9 cellular contexts compared by ENCODE assay signal in genomic region chr1:54275349-54275748, GRCh38.
DNase-seq lines count a peak whose midpoint lies in the region; ATAC-seq, FAIRE-seq and TF ChIP-seq lines count a peak whose summit lies in the region.
"Had no signal": no experiment of that assay in that cellular context is flagged by ENCODE, and none has a peak within 500 bp of the region (broad histone marks: within the 10 kb centered on the region; RNA-seq: fewer than 3 reads in every experiment).

No MANE protein-coding gene starts in this region.

- H3K27me3 ChIP-seq in keratinocyte (ENCODE audit: control insufficient read depth, extremely low read depth, insufficient read depth, low read length): no peaks in the 10 kb centered on the region
- no peaks in the 10 kb centered on the region for H3K27me3 ChIP-seq in spleen (replicated peaks in 1 of 7)
- no peaks in the 10 kb centered on the region for H3K27me3 ChIP-seq in BE2C

- H3K36me3 ChIP-seq in keratinocyte (ENCODE audit: control insufficient read depth in 2 of 2, extremely low read depth in 1 of 2, insufficient read depth in 2 of 2, low read length in 2 of 2): peaks cover 0 to 4% of the 10 kb centered on the region in 2 experiments
- peaks cover 0 to 12% (median 0%) of the 10 kb centered on the region in 6 donors for H3K36me3 ChIP-seq in spleen
- H3K36me3 ChIP-seq in BE2C: no peaks in the 10 kb centered on the region; the same call in none of the 2 replicates

- no peaks in the 10 kb centered on the region for H3K79me2 ChIP-seq in keratinocyte (ENCODE audit: control insufficient read depth, insufficient read depth, low read length)

- H3K9me3 Mint-ChIP-seq in HFFc6 (no peaks in the 10 kb centered on the region), brain (no peaks in the 10 kb centered on the region), T-cell (no peaks in the 10 kb centered on the region)

- peak; percentile 5 for FAIRE-seq in keratinocyte (lab: Jason Lieb, UNC)

- POLR2A ChIA-PET in HEK293T (lab: Yijun Ruan, JAX): no interaction called here
- POLR2A ChIA-PET in T-cell (lab: Charles Lee): no interaction called here

- CTCF ChIA-PET in HEK293T (lab: Yijun Ruan, JAX): interaction anchor here (0.7 to 2.6 kb wide), 3 partner anchors 11 to 359 kb away, joined by 3 to 9 read pairs (median 6); no protein-coding TSS in a partner anchor
- CTCF ChIA-PET in T-cell (lab: Charles Lee): no interaction called here

- dilution Hi-C loops in keratinocyte (cut with MboI; ENCODE audit: extremely low pct_ligation_motif_present, low sequenced_read_pairs): no loop called here

- no peak overlapping the region for H3K9ac ChIP-seq in keratinocyte (ENCODE audit: control insufficient read depth, extremely low read depth, insufficient read depth, low read length)

- H3K4me3 ChIP-seq in keratinocyte (ENCODE audit: control insufficient read depth in 2 of 3, extremely low read depth in 1 of 3, insufficient read depth in 2 of 3, low read depth in 1 of 3, low read length in 3 of 3) (no peak overlapping the region), spleen (no peak overlapping the region), BE2C (ENCODE audit: low read depth, low read length) (no peak overlapping the region)

- H3K27ac ChIP-seq in keratinocyte (ENCODE audit: control insufficient read depth, insufficient read depth, low read length) (no peak overlapping the region), spleen (peak overlapping the region; percentile 71 to 91 (median 84))

- peaks cover 3% of the 10 kb centered on the region for H3K9me1 ChIP-seq in keratinocyte (ENCODE audit: control insufficient read depth, extremely low read depth, insufficient read depth, low read length)

- WGBS in spleen, 5 donors: 61 to 87% (median 71%) methylated on average over 3 of the region's 3 CpGs

- peaks cover 74% of the 10 kb centered on the region for H3K4me1 Mint-ChIP-seq in HFFc6 (ENCODE audit: low read depth)
- H3K4me1 Mint-ChIP-seq in brain: peaks cover 74% of the 10 kb centered on the region
- H3K4me1 Mint-ChIP-seq in T-cell: peaks cover 48 to 54% (median 54%) of the 10 kb centered on the region in 3 donors

- no peak; the same call in 1 of the 2 replicates for TF ChIP-seq CTCF in HFFc6 (IDR thresholded peaks at IDR 0.05)
- TF ChIP-seq CTCF in brain (conservative IDR thresholded peaks at IDR 0.05): no peak
- peak in 1 of 3 experiments; percentile 42 for TF ChIP-seq CTCF in keratinocyte (optimal IDR thresholded peaks at IDR 0.05 in 1 of 3, IDR thresholded peaks at IDR 0.05 in 1 of 3, conservative IDR thresholded peaks at IDR 0.05 in 1 of 3; ENCODE audit: extremely low read depth in 1 of 3, insufficient read depth in 2 of 3, low read length in 3 of 3)
- peak in 6 of 11 experiments; percentile 17 to 42 (median 30) for TF ChIP-seq CTCF in spleen (IDR thresholded peaks at IDR 0.05 in 8 of 11, conservative IDR thresholded peaks at IDR 0.05 in 3 of 11)
- no peak for TF ChIP-seq CTCF in BE2C (IDR thresholded peaks at IDR 0.05; ENCODE audit: low read depth, low read length)

- H3K4me3 Mint-ChIP-seq in HFFc6: peak overlapping the region; percentile 49
- H3K4me3 Mint-ChIP-seq in brain: peak overlapping the region in 4 of 5 experiments; percentile 7 to 45 (median 36)
- no peak overlapping the region for H3K4me3 Mint-ChIP-seq in T-cell

- no peak for ATAC-seq in T-cell (replicated peaks in 1 of 4)
- no peak for ATAC-seq in HG03135 (IDR thresholded peaks at IDR 0.05; ENCODE audit: unreplicated experiment)

- no peak overlapping the region for H2AFZ ChIP-seq in keratinocyte (ENCODE audit: control insufficient read depth, low read length)

- no peaks in the 10 kb centered on the region for H3K9me3 ChIP-seq in keratinocyte (ENCODE audit: control insufficient read depth, low read depth, low read length)
- H3K9me3 ChIP-seq in spleen: no peaks in the 10 kb centered on the region
- H3K9me3 ChIP-seq in BE2C: no peaks in the 10 kb centered on the region

- peaks cover 12% of the 10 kb centered on the region for H3K4me1 ChIP-seq in keratinocyte (ENCODE audit: control insufficient read depth, extremely low read depth, insufficient read depth, low read length)
- peaks cover 25 to 92% (median 62%) of the 10 kb centered on the region in 6 donors for H3K4me1 ChIP-seq in spleen
- H3K4me1 ChIP-seq in BE2C: peaks cover 11% of the 10 kb centered on the region

- H4K20me1 ChIP-seq in keratinocyte (ENCODE audit: control insufficient read depth, extremely low read depth, insufficient read depth, low read length): peaks cover 2% of the 10 kb centered on the region

- DNase-seq in HFFc6 (peak; percentile 46), keratinocyte (ENCODE audit: low read depth, low spot score) (no peak), spleen (no peak), HEK293T (ENCODE audit: extremely low spot score) (no peak), BE2C (no peak), T-cell (no peak)
- DNase-seq: T1000 had no signal

- intact Hi-C loops in spleen (cut with DNase I; ENCODE audit: low total_unique reads): no loop called here

- TF ChIP-seq POLR2A in spleen (IDR thresholded peaks at IDR 0.05): no peak

- H3K27ac Mint-ChIP-seq in HFFc6 (peak overlapping the region; percentile 88), brain (peak overlapping the region; percentile 40 to 97 (median 87)), T-cell (peak overlapping the region in 1 of 2 donors; percentile 39)

- peaks cover 11% of the 10 kb centered on the region for H3K36me3 Mint-ChIP-seq in HFFc6 (ENCODE audit: low read depth)
- peaks cover 14% of the 10 kb centered on the region for H3K36me3 Mint-ChIP-seq in brain
- peaks cover 15% of the 10 kb centered on the region for H3K36me3 Mint-ChIP-seq in T-cell

- no peak overlapping the region for H3K4me2 ChIP-seq in keratinocyte (ENCODE audit: control insufficient read depth, extremely low read depth, insufficient read depth, low read depth, low read length)

- peaks cover 5% of the 10 kb centered on the region; the same call in 1 of the 2 replicates for H3K27me3 Mint-ChIP-seq in HFFc6 (ENCODE audit: insufficient read depth)
- H3K27me3 Mint-ChIP-seq in brain: no peaks in the 10 kb centered on the region
- no peaks in the 10 kb centered on the region for H3K27me3 Mint-ChIP-seq in T-cell

TF ChIP-seq in HEK293T, 16 proteins besides CTCF, POLR2A, EP300 and RAD21:
- no peak for TF ChIP-seq CTBP1 (IDR thresholded peaks at IDR 0.05; ENCODE audit: borderline replicate concordance)
- TF ChIP-seq NFRKB (IDR thresholded peaks at IDR 0.05): no peak
- no peak for TF ChIP-seq SUZ12 (IDR thresholded peaks at IDR 0.05)
- TF ChIP-seq ARNT (IDR thresholded peaks at IDR 0.05): no peak
- no peak for TF ChIP-seq BHLHE40 (IDR thresholded peaks at IDR 0.05; ENCODE audit: borderline replicate concordance)
- no peak for TF ChIP-seq ZNF384 (IDR thresholded peaks at IDR 0.05)
- TF ChIP-seq, protein P1, sequence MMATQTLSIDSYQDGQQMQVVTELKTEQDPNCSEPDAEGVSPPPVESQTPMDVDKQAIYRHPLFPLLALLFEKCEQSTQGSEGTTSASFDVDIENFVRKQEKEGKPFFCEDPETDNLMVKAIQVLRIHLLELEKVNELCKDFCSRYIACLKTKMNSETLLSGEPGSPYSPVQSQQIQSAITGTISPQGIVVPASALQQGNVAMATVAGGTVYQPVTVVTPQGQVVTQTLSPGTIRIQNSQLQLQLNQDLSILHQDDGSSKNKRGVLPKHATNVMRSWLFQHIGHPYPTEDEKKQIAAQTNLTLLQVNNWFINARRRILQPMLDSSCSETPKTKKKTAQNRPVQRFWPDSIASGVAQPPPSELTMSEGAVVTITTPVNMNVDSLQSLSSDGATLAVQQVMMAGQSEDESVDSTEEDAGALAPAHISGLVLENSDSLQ (IDR thresholded peaks at IDR 0.05): no peak
- TF ChIP-seq FOXA1 (IDR thresholded peaks at IDR 0.05): no peak
- TF ChIP-seq FOXM1 (IDR thresholded peaks at IDR 0.05; ENCODE audit: borderline replicate concordance): no peak
- TF ChIP-seq FOXK2 (IDR thresholded peaks at IDR 0.05): no peak
TF ChIP-seq in HEK293T: peak in this region for 0.

Comparison
In these comparisons a context has a peak if more than half of its experiments do, and no peak if none do; other contexts are left out.
1. H3K4me3 Mint-ChIP-seq: peak in HFFc6 (single experiment) and brain (4 of 5); none in T-cell (0 of 3).
2. CTCF ChIP-seq: peak in spleen (6 of 11); none in HFFc6 (single experiment), brain (0 of 2) and BE2C (single experiment).